In genomic region chr12:111248981-111249380, GRCh38 we compare ENCODE assay signal across 1 cellular context.
TF ChIP-seq lines count a peak whose summit lies in the region.

No MANE protein-coding gene starts in this region.

TF ChIP-seq in HCT116, 20 proteins besides CTCF, POLR2A, EP300 and RAD21 (continued from another document):
- TF ChIP-seq, protein P1, sequence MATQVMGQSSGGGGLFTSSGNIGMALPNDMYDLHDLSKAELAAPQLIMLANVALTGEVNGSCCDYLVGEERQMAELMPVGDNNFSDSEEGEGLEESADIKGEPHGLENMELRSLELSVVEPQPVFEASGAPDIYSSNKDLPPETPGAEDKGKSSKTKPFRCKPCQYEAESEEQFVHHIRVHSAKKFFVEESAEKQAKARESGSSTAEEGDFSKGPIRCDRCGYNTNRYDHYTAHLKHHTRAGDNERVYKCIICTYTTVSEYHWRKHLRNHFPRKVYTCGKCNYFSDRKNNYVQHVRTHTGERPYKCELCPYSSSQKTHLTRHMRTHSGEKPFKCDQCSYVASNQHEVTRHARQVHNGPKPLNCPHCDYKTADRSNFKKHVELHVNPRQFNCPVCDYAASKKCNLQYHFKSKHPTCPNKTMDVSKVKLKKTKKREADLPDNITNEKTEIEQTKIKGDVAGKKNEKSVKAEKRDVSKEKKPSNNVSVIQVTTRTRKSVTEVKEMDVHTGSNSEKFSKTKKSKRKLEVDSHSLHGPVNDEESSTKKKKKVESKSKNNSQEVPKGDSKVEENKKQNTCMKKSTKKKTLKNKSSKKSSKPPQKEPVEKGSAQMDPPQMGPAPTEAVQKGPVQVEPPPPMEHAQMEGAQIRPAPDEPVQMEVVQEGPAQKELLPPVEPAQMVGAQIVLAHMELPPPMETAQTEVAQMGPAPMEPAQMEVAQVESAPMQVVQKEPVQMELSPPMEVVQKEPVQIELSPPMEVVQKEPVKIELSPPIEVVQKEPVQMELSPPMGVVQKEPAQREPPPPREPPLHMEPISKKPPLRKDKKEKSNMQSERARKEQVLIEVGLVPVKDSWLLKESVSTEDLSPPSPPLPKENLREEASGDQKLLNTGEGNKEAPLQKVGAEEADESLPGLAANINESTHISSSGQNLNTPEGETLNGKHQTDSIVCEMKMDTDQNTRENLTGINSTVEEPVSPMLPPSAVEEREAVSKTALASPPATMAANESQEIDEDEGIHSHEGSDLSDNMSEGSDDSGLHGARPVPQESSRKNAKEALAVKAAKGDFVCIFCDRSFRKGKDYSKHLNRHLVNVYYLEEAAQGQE (IDR thresholded peaks at IDR 0.05; ENCODE audit: low read depth): no peak
